In the genomic region with DNA sequence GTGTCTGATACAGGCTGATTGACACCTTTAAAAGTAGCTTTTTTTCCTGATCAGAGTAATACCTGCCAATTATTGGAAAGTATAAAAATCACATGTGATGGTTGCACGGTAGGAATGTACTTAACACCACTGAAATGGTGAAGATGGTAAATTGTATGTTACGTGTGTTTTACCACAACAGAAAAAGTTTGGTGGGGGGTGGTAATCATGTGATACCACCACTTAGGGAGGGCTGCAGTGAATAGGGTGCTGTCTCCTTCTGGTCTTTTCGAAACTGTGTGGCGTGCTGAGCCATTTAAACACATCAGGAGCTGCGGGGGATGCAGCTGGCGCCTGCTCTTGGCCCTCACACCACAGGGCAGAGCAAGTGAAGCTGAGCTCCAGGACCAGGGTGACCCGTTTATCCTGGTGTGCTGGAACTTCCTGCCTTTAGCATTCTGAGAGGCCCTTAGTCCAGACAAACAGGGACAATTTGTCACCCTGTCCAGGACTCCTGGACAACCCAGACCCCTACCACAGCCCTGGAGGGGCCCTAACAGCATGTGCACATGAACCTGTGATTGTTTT, we compare ENCODE assay signal across 1 cellular context.
TF ChIP-seq lines count a peak whose summit lies in the region.

No MANE protein-coding gene starts in this region.

TF ChIP-seq in H1, 55 proteins besides CTCF, POLR2A, EP300 and RAD21:
- TF ChIP-seq CREB1 (IDR thresholded peaks at IDR 0.05) = no peak
- TF ChIP-seq SP2 (IDR thresholded peaks at IDR 0.05; ENCODE audit: low read length) = no peak
- no peak for TF ChIP-seq CTBP2 (IDR thresholded peaks at IDR 0.05; ENCODE audit: borderline replicate concordance, insufficient read depth, insufficient read length, low read length)
- no peak for TF ChIP-seq ASH2L (IDR thresholded peaks at IDR 0.05; ENCODE audit: low read length)
- no peak for TF ChIP-seq TBP (IDR thresholded peaks at IDR 0.05; ENCODE audit: low read depth, low read length)
- TF ChIP-seq SP4 (IDR thresholded peaks at IDR 0.05; ENCODE audit: low read length) = no peak
- TF ChIP-seq TAF1 (IDR thresholded peaks at IDR 0.05; ENCODE audit: low read depth, low read length) = no peak
- TF ChIP-seq ATF2 (IDR thresholded peaks at IDR 0.05; ENCODE audit: low read length) = no peak
- no peak for TF ChIP-seq CBX8 (IDR thresholded peaks at IDR 0.05; ENCODE audit: borderline replicate concordance, low read depth, low read length)
- no peak for TF ChIP-seq ZNF274 (IDR thresholded peaks at IDR 0.05; ENCODE audit: borderline replicate concordance, extremely low read depth, low read length)
- no peak for TF ChIP-seq ATF3 (IDR thresholded peaks at IDR 0.05; ENCODE audit: insufficient read depth, low read depth, low read length)
- no peak for TF ChIP-seq SIX5 (IDR thresholded peaks at IDR 0.05; ENCODE audit: low read depth, low read length)
